Comparison of ENCODE assay signal across 8 cellular contexts in the genomic region with DNA sequence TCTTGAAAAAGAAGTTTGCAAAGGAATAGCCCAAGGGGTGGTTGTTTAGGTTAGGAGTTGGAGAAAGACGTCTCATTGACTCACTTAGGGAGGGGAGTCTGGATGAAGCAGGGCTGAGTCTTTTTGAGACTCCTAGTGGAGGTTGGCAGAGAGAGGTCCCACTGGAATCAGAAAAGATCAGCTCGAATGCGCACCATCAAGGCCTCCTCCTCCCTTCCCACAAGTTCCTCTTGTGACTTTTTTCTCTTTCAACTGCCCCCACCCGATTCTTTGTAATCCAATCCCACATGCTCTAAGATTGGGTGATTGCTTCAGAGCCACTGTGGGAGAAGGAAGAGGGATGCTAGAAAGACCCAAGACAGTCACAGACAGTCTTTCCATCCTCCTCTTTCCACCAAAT. TPM values are rescaled to one million over a fixed set of nuclear protein-coding genes. Genes with fewer than 3 reads are reported as not detected.
DNase-seq lines count a peak whose midpoint lies in the region; ATAC-seq and TF ChIP-seq lines count a peak whose summit lies in the region.

No MANE protein-coding gene starts in this region.

- H3K36me3 Mint-ChIP-seq in activated B cell treated with CpG ODN at 0.5 μM for 24 hours (ENCODE audit: low read depth): no peaks in the 10 kb centered on the region

- H3K27ac Mint-ChIP-seq in activated B cell treated with CpG ODN at 0.5 μM for 24 hours: peak overlapping the region; percentile 18

- intact Hi-C loops in activated B cell treated with CpG ODN at 0.5 μM for 24 hours (cut with micrococcal nuclease): loop anchor here (10.0 kb wide), 1 partner anchor 437 kb away; no protein-coding TSS in a partner anchor
- intact Hi-C loops in Right ventricle myocardium inferior (cut with DNase I): no loop called here

- CTCF ChIA-PET in activated B cell treated with CpG ODN at 0.5 μM for 24 hours (lab: Charles Lee): interaction anchor here (0.9 to 3.3 kb wide), 8 partner anchors 14 to 101 kb away, joined by 3 to 62 read pairs (median 8); partner anchors contain the start of gene TMEM253

- ATAC-seq in activated B cell treated with CpG ODN at 0.5 μM for 24 hours (ENCODE audit: low read depth) (no peak), Right ventricle myocardium inferior (peak; percentile 37)

- DNase-seq in NCI-H510A treated with DMSO at 0.1 percent for 48 hours (lab: John Stamatoyannopoulos, UW) (peak; percentile 9), NCI-H510A (lab: John Stamatoyannopoulos, UW) (no peak), activated B cell treated with CpG ODN at 0.5 μM for 24 hours (no peak), Right ventricle myocardium inferior (ENCODE audit: missing footprints) (no peak), retinal pigment epithelial cell (ENCODE audit: low read depth) (no peak), NCI-H1694 treated with DMSO at 0.1 percent for 48 hours (lab: John Stamatoyannopoulos, UW) (no peak), DMS114 treated with DMSO at 0.1 percent for 48 hours (lab: John Stamatoyannopoulos, UW; ENCODE audit: unreplicated experiment) (no peak), iPS-NIHi11 (ENCODE audit: low spot score) (no peak)

- H3K4me3 ChIP-seq in retinal pigment epithelial cell (ENCODE audit: low read length): peak overlapping the region; percentile 78

- peaks cover 42% of the 10 kb centered on the region for H3K4me1 Mint-ChIP-seq in activated B cell treated with CpG ODN at 0.5 μM for 24 hours

- POLR2A ChIA-PET in activated B cell treated with CpG ODN at 0.5 μM for 24 hours (lab: Charles Lee): interaction anchor here (2.5 to 2.6 kb wide), 2 partner anchors 32 to 57 kb away, joined by 7 to 21 read pairs; no protein-coding TSS in a partner anchor

- no peaks in the 10 kb centered on the region for H3K9me3 Mint-ChIP-seq in activated B cell treated with CpG ODN at 0.5 μM for 24 hours

- peak overlapping the region; percentile 83 for H3K4me3 Mint-ChIP-seq in activated B cell treated with CpG ODN at 0.5 μM for 24 hours

- H3K27me3 Mint-ChIP-seq in activated B cell treated with CpG ODN at 0.5 μM for 24 hours: peaks cover 7% of the 10 kb centered on the region

- TF ChIP-seq CTCF in activated B cell treated with CpG ODN at 0.5 μM for 24 hours (IDR thresholded peaks at IDR 0.05): no peak
- no peak for TF ChIP-seq CTCF in retinal pigment epithelial cell (conservative IDR thresholded peaks at IDR 0.05; ENCODE audit: low read depth, low read length)

RNA-seq across cellular contexts. Expression of gene ARHGEF40, which starts 2.0 kb away (rescaled TPM):
- 1.0 and 1.4 TPM in 2 replicates for total RNA-seq in activated B cell treated with CpG ODN at 0.5 μM for 24 hours
- 25.5 TPM for total RNA-seq in Right ventricle myocardium inferior

RNA-seq across cellular contexts. Expression of gene RNASE8, which starts 14.5 kb away (rescaled TPM):
- total RNA-seq in activated B cell treated with CpG ODN at 0.5 μM for 24 hours: not detected in 2 replicates
- total RNA-seq in Right ventricle myocardium inferior: not detected

RNA-seq across cellular contexts. Expression of gene ZNF219, which starts 26.4 kb away (rescaled TPM):
- total RNA-seq in activated B cell treated with CpG ODN at 0.5 μM for 24 hours: 1.6 and 2.3 TPM in 2 replicates
- total RNA-seq in Right ventricle myocardium inferior: 49.4 TPM

RNA-seq across cellular contexts. Expression of gene TMEM253, which starts 28.8 kb away (rescaled TPM):
- total RNA-seq in activated B cell treated with CpG ODN at 0.5 μM for 24 hours: not detected in 2 replicates
- total RNA-seq in Right ventricle myocardium inferior: 0.41 TPM

RNA-seq across cellular contexts. Expression of gene RNASE7, which starts 29.9 kb away (rescaled TPM):
- total RNA-seq in activated B cell treated with CpG ODN at 0.5 μM for 24 hours (not detected in 2 replicates), Right ventricle myocardium inferior (not detected)

Comparison
In these comparisons a context has a peak if more than half of its experiments do, and no peak if none do; other contexts are left out.
1. RNA of gene ARHGEF40, which starts 2.0 kb away (total RNA-seq): 25.5 TPM in Right ventricle myocardium inferior (single experiment); 1.0 to 1.4 TPM in activated B cell treated with CpG ODN at 0.5 μM for 24 hours; every median in the first group is over 10 times any median in the second.
2. RNA of gene ZNF219, which starts 26.4 kb away (total RNA-seq): 49.4 TPM in Right ventricle myocardium inferior (single experiment); 1.6 to 2.3 TPM in activated B cell treated with CpG ODN at 0.5 μM for 24 hours; every median in the first group is over 10 times any median in the second.